ENCODE assay signal across 8 cellular contexts in the genomic region with DNA sequence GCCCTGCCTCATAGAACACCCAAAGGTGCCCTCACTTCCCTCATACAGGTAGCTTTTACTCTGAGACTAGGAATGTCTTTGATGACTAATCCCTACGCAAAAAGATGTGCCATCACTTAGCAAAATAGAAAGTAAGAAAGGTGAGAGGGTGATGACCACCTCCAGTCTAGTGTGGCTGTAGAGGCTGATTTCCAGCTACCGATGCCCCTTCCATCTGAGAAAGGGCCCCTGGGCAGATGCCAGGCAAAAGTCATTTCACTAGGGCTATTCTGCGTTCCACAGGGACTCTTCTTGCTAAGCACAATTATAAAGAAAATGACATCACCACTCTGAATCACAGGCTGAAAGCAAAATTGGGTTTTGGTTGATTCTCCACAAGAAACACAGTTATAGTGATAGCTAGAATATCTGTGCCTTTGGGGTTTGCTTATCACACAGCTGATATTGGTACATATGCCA.
DNase-seq lines count a peak whose midpoint lies in the region; ATAC-seq and TF ChIP-seq lines count a peak whose summit lies in the region.

No MANE protein-coding gene starts in this region.

- H3K4me3 ChIP-seq in ascending aorta (no peak overlapping the region), muscle layer of colon (ENCODE audit: low read depth in 1 of 2, low read length in 2 of 2) (no peak overlapping the region), testis (no peak overlapping the region)

- no peak for ATAC-seq in HG03457 (IDR thresholded peaks at IDR 0.05; ENCODE audit: unreplicated experiment)

- TF ChIP-seq POLR2A in testis (IDR thresholded peaks at IDR 0.05) = no peak

- H3K4me1 ChIP-seq in ascending aorta (peaks cover 17 to 56% of the 10 kb centered on the region in 2 donors), muscle layer of colon (ENCODE audit: insufficient read depth, low read length) (peaks cover 86% of the 10 kb centered on the region), testis (peaks cover 88% of the 10 kb centered on the region)

- H3K9me3 ChIP-seq in ascending aorta (no peaks in the 10 kb centered on the region), muscle layer of colon (ENCODE audit: low read length) (no peaks in the 10 kb centered on the region), testis (no peaks in the 10 kb centered on the region)

- peaks cover 0 to 6% of the 10 kb centered on the region in 2 donors for H3K36me3 ChIP-seq in ascending aorta
- peaks cover 13% of the 10 kb centered on the region for H3K36me3 ChIP-seq in muscle layer of colon (ENCODE audit: insufficient read depth, low read length)
- no peaks in the 10 kb centered on the region for H3K36me3 ChIP-seq in testis (ENCODE audit: low read depth, missing control alignments)

- H3K9ac ChIP-seq in muscle layer of colon (ENCODE audit: low read length) = no peak overlapping the region

- WGBS in testis, 2 donors = 60 to 66% methylated on average over 3 of the region's 3 CpGs

- TF ChIP-seq CTCF in ascending aorta (IDR thresholded peaks at IDR 0.05) (no peak), testis (IDR thresholded peaks at IDR 0.05) (no peak)

- H3K27ac ChIP-seq in ascending aorta (peak overlapping the region; percentile 84 to 85), muscle layer of colon (ENCODE audit: low read depth, low read length) (peak overlapping the region; percentile 24), testis (peak overlapping the region; percentile 22 to 40)

- intact Hi-C loops in ascending aorta (cut with DNase I) (no loop called here), testis (cut with DNase I; ENCODE audit: low total_unique reads) (no loop called here)

- H3K27me3 ChIP-seq in ascending aorta (no peaks in the 10 kb centered on the region), muscle layer of colon (ENCODE audit: control insufficient read depth in 1 of 2, insufficient read depth in 2 of 2, low read length in 2 of 2) (no peaks in the 10 kb centered on the region), testis (no peaks in the 10 kb centered on the region)

- peak; percentile 60 to 75 for DNase-seq in activated CD4-positive, alpha-beta T cell treated with anti-CD3 and anti-CD28 coated beads, Interleukin-2, amount 50 U/mL, for 48 hours
- no peak for DNase-seq in activated CD4-positive, alpha-beta T cell treated with anti-CD3 and anti-CD28 coated beads for 1 hour
- DNase-seq in ascending aorta (ENCODE audit: low spot score in 2 of 2) = no peak
- no peak for DNase-seq in testis
- DNase-seq in NCI-H82 treated with DMSO at 0.1 percent for 48 hours (lab: John Stamatoyannopoulos, UW; ENCODE audit: unreplicated experiment) = no peak
- no peak for DNase-seq in AG20443 (ENCODE audit: low spot score)

Comparison
In these comparisons a context has a peak if more than half of its experiments do, and no peak if none do; other contexts are left out.
1. DNase-seq: peak in activated CD4-positive, alpha-beta T cell treated with anti-CD3 and anti-CD28 coated beads, Interleukin-2, amount 50 U/mL, for 48 hours (2 of 2); none in activated CD4-positive, alpha-beta T cell treated with anti-CD3 and anti-CD28 coated beads for 1 hour (single experiment), ascending aorta (0 of 2), testis (single experiment), NCI-H82 treated with DMSO at 0.1 percent for 48 hours (single experiment) and AG20443 (single experiment).
2. H3K27ac ChIP-seq: peak in every context shown above with its lines; median percentile 84 in ascending aorta; 31 in testis; 24 in muscle layer of colon.